In genomic region chr5:73838901-73839300, GRCh38 we compare ENCODE assay signal across 37 cellular contexts.
"Had no signal": no experiment of that assay in that cellular context is flagged by ENCODE, and none has a peak within 500 bp of the region (broad histone marks: within the 10 kb centered on the region; RNA-seq: fewer than 3 reads in every experiment).

No MANE protein-coding gene starts in this region.

- H3K9me3 Mint-ChIP-seq: activated CD4-positive, alpha-beta T cell treated with anti-CD3 and anti-CD28 coated beads, Interleukin-2, amount 10 ng/mL, durations not matched to agents 24 days and 14 days; activated naive CD8-positive, alpha-beta T cell treated with anti-CD3 and anti-CD28 coated beads for 36 hours; activated naive CD8-positive, alpha-beta T cell treated with anti-CD3 and anti-CD28 coated beads, Interleukin-2, amount 50 U/mL, for 24 hours; activated T-helper 1 cell treated with anti-CD3 and anti-CD28 coated beads, Interleukin-12 subunit alpha, Interleukin-12 subunit beta, Interleukin-2, Interleukin-4 antibody, amounts not matched to agents 30 ng/mL and 10 ng/mL and 1 ng/mL, durations not matched to agents 14 hours and 24 hours and 36 hours; activated T-helper 2 cell treated with anti-CD3 and anti-CD28 coated beads, Interferon-gamma antibody, Interleukin-2, Interleukin-4, amounts not matched to agents 10 μg/mL and 5 μg/mL and 100 μg/mL, durations not matched to agents 14 hours and 24 hours and 36 hours; central memory CD8-positive, alpha-beta T cell; dendritic cell treated with granulocyte-macrophage colony-stimulating factor and Interleukin-4, amounts not matched to agents 40 ng/mL and 50 ng/mL, for 4 days; endodermal cell; T-helper 2 cell treated with Interferon-gamma antibody and Interleukin-4, amounts not matched to agents 5 μg/mL and 100 μg/mL, for 36 hours had no signal

- H3K27ac ChIP-seq: ascending aorta, breast epithelium, coronary artery, dorsolateral prefrontal cortex had no signal

- FAIRE-seq: frontal cortex had no signal

- H3K27me3 Mint-ChIP-seq: dendritic cell treated with granulocyte-macrophage colony-stimulating factor and Interleukin-4, amounts not matched to agents 40 ng/mL and 50 ng/mL, for 4 days had no signal

- H3K27me3 ChIP-seq: adrenal gland, ascending aorta, breast epithelium, dorsolateral prefrontal cortex, esophagus squamous epithelium had no signal

- H3K36me3 Mint-ChIP-seq: activated CD4-positive, alpha-beta memory T cell treated with anti-CD3 and anti-CD28 coated beads for 36 hours; activated CD8-positive, alpha-beta memory T cell treated with anti-CD3 and anti-CD28 coated beads, Interleukin-2, amount 10 ng/mL, durations not matched to agents 7 days and 5 days; activated naive CD4-positive, alpha-beta T cell treated with anti-CD3 and anti-CD28 coated beads, Interleukin-2, amount 50 U/mL, for 24 hours; activated naive CD8-positive, alpha-beta T cell treated with anti-CD3 and anti-CD28 coated beads for 36 hours; brain had no signal

- DNase-seq: activated CD4-positive, alpha-beta memory T cell treated with anti-CD3 and anti-CD28 coated beads for 36 hours; activated CD4-positive, alpha-beta T cell treated with anti-CD3 and anti-CD28 coated beads for 36 hours; activated CD4-positive, alpha-beta T cell treated with anti-CD3 and anti-CD28 coated beads, Interleukin-2, amount 10 ng/mL, durations not matched to agents 24 days and 14 days; activated CD4-positive, CD25-positive, alpha-beta regulatory T cell; activated CD4-positive, CD25-positive, alpha-beta regulatory T cell treated with anti-CD3 and anti-CD28 coated beads, Interleukin-2, amount 50 U/mL, for 72 hours; activated CD8-positive, alpha-beta memory T cell treated with anti-CD3 and anti-CD28 coated beads, Interleukin-2, amount 10 ng/mL, durations not matched to agents 7 days and 5 days; activated CD8-positive, alpha-beta memory T cell treated with anti-CD3 and anti-CD28 coated beads, Interleukin-2, amount 50 U/mL, for 4 hours; activated CD8-positive, alpha-beta T cell treated with anti-CD3 and anti-CD28 coated beads, Interleukin-2, amount 10 ng/mL, durations not matched to agents 7 days and 5 days; activated effector memory CD4-positive, alpha-beta T cell treated with anti-CD3 and anti-CD28 coated beads, Interleukin-2, amount 50 U/mL, for 16 hours; activated naive CD4-positive, alpha-beta T cell treated with anti-CD3 and anti-CD28 coated beads for 36 hours; activated naive CD8-positive, alpha-beta T cell treated with anti-CD3 and anti-CD28 coated beads for 36 hours; activated naive CD8-positive, alpha-beta T cell treated with anti-CD3 and anti-CD28 coated beads, Interleukin-2, amount 50 U/mL, for 24 hours; activated T-cell treated with anti-CD3 and anti-CD28 coated beads, Interleukin-2, amount 50 U/mL, for 1 hour; activated T-cell treated with anti-CD3 and anti-CD28 coated beads, Interleukin-2, amount 50 U/mL, for 48 hours; amygdala; dorsolateral prefrontal cortex; effector memory CD4-positive, alpha-beta T cell; endodermal cell; erythroblast; esophagus squamous epithelium; foreskin fibroblast; head of caudate nucleus; T-helper 1 cell; T-helper 17 cell; T1000 had no signal

- H3K4me3 Mint-ChIP-seq: activated CD4-positive, alpha-beta memory T cell treated with anti-CD3 and anti-CD28 coated beads for 36 hours; activated CD4-positive, alpha-beta T cell treated with anti-CD3 and anti-CD28 coated beads for 36 hours; activated CD4-positive, alpha-beta T cell treated with anti-CD3 and anti-CD28 coated beads, Interleukin-2, amount 10 ng/mL, durations not matched to agents 24 days and 14 days; activated CD8-positive, alpha-beta memory T cell treated with anti-CD3 and anti-CD28 coated beads, Interleukin-2, amount 10 ng/mL, durations not matched to agents 7 days and 5 days; activated CD8-positive, alpha-beta T cell treated with anti-CD3 and anti-CD28 coated beads, Interleukin-2, amount 10 ng/mL, durations not matched to agents 7 days and 5 days; activated naive CD4-positive, alpha-beta T cell treated with anti-CD3 and anti-CD28 coated beads for 36 hours; activated naive CD4-positive, alpha-beta T cell treated with anti-CD3 and anti-CD28 coated beads, Interleukin-2, amount 50 U/mL, for 24 hours; activated naive CD8-positive, alpha-beta T cell treated with anti-CD3 and anti-CD28 coated beads for 36 hours; activated naive CD8-positive, alpha-beta T cell treated with anti-CD3 and anti-CD28 coated beads, Interleukin-2, amount 50 U/mL, for 24 hours; activated T-helper 1 cell treated with anti-CD3 and anti-CD28 coated beads, Interleukin-12 subunit alpha, Interleukin-12 subunit beta, Interleukin-2, Interleukin-4 antibody, amounts not matched to agents 30 ng/mL and 10 ng/mL and 1 ng/mL, durations not matched to agents 14 hours and 24 hours and 36 hours; brain; central memory CD8-positive, alpha-beta T cell; dendritic cell treated with granulocyte-macrophage colony-stimulating factor and Interleukin-4, amounts not matched to agents 40 ng/mL and 50 ng/mL, for 4 days; endodermal cell; T-helper 17 cell; T-helper 2 cell treated with Interferon-gamma antibody and Interleukin-4, amounts not matched to agents 5 μg/mL and 100 μg/mL, for 36 hours had no signal

- H3K4me3 ChIP-seq: adrenal gland, ascending aorta, breast epithelium, coronary artery, dorsolateral prefrontal cortex, esophagus squamous epithelium had no signal

- H3K36me3 ChIP-seq: breast epithelium had no signal

- H3K4me1 Mint-ChIP-seq: activated CD4-positive, alpha-beta T cell treated with anti-CD3 and anti-CD28 coated beads for 36 hours; activated CD4-positive, alpha-beta T cell treated with anti-CD3 and anti-CD28 coated beads, Interleukin-2, amount 10 ng/mL, durations not matched to agents 24 days and 14 days; activated CD8-positive, alpha-beta memory T cell treated with anti-CD3 and anti-CD28 coated beads, Interleukin-2, amount 10 ng/mL, durations not matched to agents 7 days and 5 days; activated naive CD4-positive, alpha-beta T cell treated with anti-CD3 and anti-CD28 coated beads, Interleukin-2, amount 50 U/mL, for 24 hours; activated naive CD8-positive, alpha-beta T cell treated with anti-CD3 and anti-CD28 coated beads for 36 hours; activated naive CD8-positive, alpha-beta T cell treated with anti-CD3 and anti-CD28 coated beads, Interleukin-2, amount 50 U/mL, for 24 hours; brain; central memory CD8-positive, alpha-beta T cell; endodermal cell; T-helper 17 cell had no signal

- H3K27ac Mint-ChIP-seq: activated CD4-positive, alpha-beta memory T cell treated with anti-CD3 and anti-CD28 coated beads for 36 hours; activated CD4-positive, alpha-beta T cell treated with anti-CD3 and anti-CD28 coated beads for 36 hours; activated CD4-positive, alpha-beta T cell treated with anti-CD3 and anti-CD28 coated beads, Interleukin-2, amount 10 ng/mL, durations not matched to agents 24 days and 14 days; activated CD8-positive, alpha-beta memory T cell treated with anti-CD3 and anti-CD28 coated beads, Interleukin-2, amount 10 ng/mL, durations not matched to agents 7 days and 5 days; activated CD8-positive, alpha-beta T cell treated with anti-CD3 and anti-CD28 coated beads, Interleukin-2, amount 10 ng/mL, durations not matched to agents 7 days and 5 days; activated naive CD4-positive, alpha-beta T cell treated with anti-CD3 and anti-CD28 coated beads for 36 hours; activated naive CD4-positive, alpha-beta T cell treated with anti-CD3 and anti-CD28 coated beads, Interleukin-2, amount 50 U/mL, for 24 hours; activated naive CD8-positive, alpha-beta T cell treated with anti-CD3 and anti-CD28 coated beads for 36 hours; activated naive CD8-positive, alpha-beta T cell treated with anti-CD3 and anti-CD28 coated beads, Interleukin-2, amount 50 U/mL, for 24 hours; activated T-helper 1 cell treated with anti-CD3 and anti-CD28 coated beads, Interleukin-12 subunit alpha, Interleukin-12 subunit beta, Interleukin-2, Interleukin-4 antibody, amounts not matched to agents 30 ng/mL and 10 ng/mL and 1 ng/mL, durations not matched to agents 14 hours and 24 hours and 36 hours; activated T-helper 2 cell treated with anti-CD3 and anti-CD28 coated beads, Interferon-gamma antibody, Interleukin-2, Interleukin-4, amounts not matched to agents 10 μg/mL and 5 μg/mL and 100 μg/mL, durations not matched to agents 14 hours and 24 hours and 36 hours; brain; dendritic cell treated with granulocyte-macrophage colony-stimulating factor and Interleukin-4, amounts not matched to agents 40 ng/mL and 50 ng/mL, for 4 days; endodermal cell; T-helper 17 cell; T-helper 2 cell treated with Interferon-gamma antibody and Interleukin-4, amounts not matched to agents 5 μg/mL and 100 μg/mL, for 36 hours had no signal
